In the genomic region with DNA sequence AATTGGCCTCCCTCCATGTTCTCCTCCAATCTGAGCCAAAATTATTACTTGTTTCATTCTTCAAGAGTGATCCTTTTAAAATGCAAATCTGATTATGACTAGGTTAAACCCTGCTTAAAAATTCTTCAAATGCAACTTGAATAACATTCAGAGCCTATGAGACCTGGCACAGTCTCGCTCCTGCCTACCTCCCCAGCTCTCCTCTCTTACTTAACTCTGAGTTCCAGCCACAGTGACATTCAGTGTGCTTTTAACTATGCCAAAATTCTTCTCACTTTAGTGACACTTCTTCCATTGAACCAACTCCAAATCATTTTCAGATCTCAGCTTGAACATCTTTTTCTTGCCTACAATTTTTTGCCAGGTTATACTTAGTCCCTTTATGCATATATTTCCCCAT, we compare ENCODE assay signal across 18 cellular contexts.
DNase-seq lines count a peak whose midpoint lies in the region; ATAC-seq and TF ChIP-seq lines count a peak whose summit lies in the region.
"Had no signal": no experiment of that assay in that cellular context is flagged by ENCODE, and none has a peak within 500 bp of the region (broad histone marks: within the 10 kb centered on the region; RNA-seq: fewer than 3 reads in every experiment).

No MANE protein-coding gene starts in this region.

- no peak overlapping the region for H4K8ac ChIP-seq in neuronal stem cell (ENCODE audit: low read depth, low read length)

- H4K91ac ChIP-seq in neuronal stem cell (ENCODE audit: low read depth, low read length, poor library complexity): no peak overlapping the region

- TF ChIP-seq POLR2A in breast epithelium (IDR thresholded peaks at IDR 0.05): no peak

- H3K4me1 ChIP-seq in left ventricle myocardium inferior (peaks cover 7% of the 10 kb centered on the region), adipocyte (ENCODE audit: control insufficient read depth, insufficient read depth, low read length) (no peaks in the 10 kb centered on the region), neuronal stem cell (ENCODE audit: control insufficient read depth in 2 of 2, insufficient read depth in 1 of 2, low read depth in 1 of 2, low read length in 2 of 2) (no peaks in the 10 kb centered on the region), breast epithelium (no peaks in the 10 kb centered on the region)
- H3K4me1 ChIP-seq: A549 had no signal

- H3K14ac ChIP-seq in neuronal stem cell (ENCODE audit: low read length): no peak overlapping the region

- H3K23ac ChIP-seq in neuronal stem cell (ENCODE audit: low read depth, low read length, poor library complexity): no peak overlapping the region

- ATAC-seq in Right ventricle myocardium inferior (peak; percentile 68), SK-N-SH treated with all-trans-retinoic acid at 6 μM for 48 hours (no peak)
- ATAC-seq: A549, HepG2 had no signal

- H3K4ac ChIP-seq in neuronal stem cell (ENCODE audit: low read length): no peak overlapping the region

- no peak overlapping the region for H2BK5ac ChIP-seq in neuronal stem cell (ENCODE audit: low read length)

- H3K79me1 ChIP-seq in neuronal stem cell (ENCODE audit: low read depth, low read length): no peaks in the 10 kb centered on the region

- H3K9ac ChIP-seq in adipocyte (ENCODE audit: low read length) (no peak overlapping the region), neuronal stem cell (ENCODE audit: low read depth, low read length, poor library complexity) (no peak overlapping the region)

- peaks cover 15% of the 10 kb centered on the region for H3K9me3 ChIP-seq in left ventricle myocardium inferior (replicated peaks)
- peaks cover 3% of the 10 kb centered on the region for H3K9me3 ChIP-seq in adipocyte (ENCODE audit: control insufficient read depth, low read length)
- H3K9me3 ChIP-seq in neuronal stem cell (replicated peaks in 1 of 2; ENCODE audit: control insufficient read depth in 2 of 2, insufficient read depth in 1 of 2, low read depth in 1 of 2, low read length in 2 of 2): no peaks in the 10 kb centered on the region
- peaks cover 0 to 4% of the 10 kb centered on the region in 2 donors for H3K9me3 ChIP-seq in breast epithelium
- H3K9me3 ChIP-seq: A549, Caco-2 had no signal

- intact Hi-C loops in Right ventricle myocardium inferior (cut with DNase I): no loop called here
- intact Hi-C loops in left ventricle myocardium inferior (cut with micrococcal nuclease): no loop called here
- intact Hi-C loops in breast epithelium (cut with DNase I; ENCODE audit: low total_unique reads): no loop called here

- H2BK120ac ChIP-seq in neuronal stem cell (ENCODE audit: low read depth, low read length): no peak overlapping the region

- H3K4me3 ChIP-seq in left ventricle myocardium inferior: no peak overlapping the region
- H3K4me3 ChIP-seq in adipocyte (ENCODE audit: low read length): no peak overlapping the region
- H3K4me3 ChIP-seq in neuronal stem cell (ENCODE audit: low read length in 2 of 2): no peak overlapping the region
- no peak overlapping the region for H3K4me3 ChIP-seq in breast epithelium
- H3K4me3 ChIP-seq: A549 had no signal

- H3K27me3 ChIP-seq in left ventricle myocardium inferior (ENCODE audit: low read depth): no peaks in the 10 kb centered on the region
- H3K27me3 ChIP-seq in adipocyte (replicated peaks; ENCODE audit: control insufficient read depth, insufficient read depth, low read length): no peaks in the 10 kb centered on the region
- no peaks in the 10 kb centered on the region for H3K27me3 ChIP-seq in neuronal stem cell (ENCODE audit: control insufficient read depth in 3 of 3, insufficient read depth in 3 of 3, low read depth in 1 of 3, low read length in 3 of 3)
- H3K27me3 ChIP-seq in breast epithelium: no peaks in the 10 kb centered on the region

- no peak overlapping the region for H2BK15ac ChIP-seq in neuronal stem cell (ENCODE audit: low read length)

- no peaks in the 10 kb centered on the region for H3K36me3 ChIP-seq in left ventricle myocardium inferior
- no peaks in the 10 kb centered on the region for H3K36me3 ChIP-seq in adipocyte (ENCODE audit: control insufficient read depth, insufficient read depth, low read length, severe bottlenecking)
- H3K36me3 ChIP-seq in neuronal stem cell (replicated peaks in 1 of 2; ENCODE audit: control insufficient read depth in 2 of 2, insufficient read depth in 2 of 2, low read length in 2 of 2): no peaks in the 10 kb centered on the region
- no peaks in the 10 kb centered on the region for H3K36me3 ChIP-seq in breast epithelium

- H3K4me2 ChIP-seq in neuronal stem cell (ENCODE audit: insufficient read depth, low read length, poor library complexity, severe bottlenecking): no peak overlapping the region
- H3K4me2 ChIP-seq: A549 had no signal

- no peak overlapping the region for H2AFZ ChIP-seq in neuronal stem cell (ENCODE audit: low read length)

- H2AK5ac ChIP-seq in neuronal stem cell (ENCODE audit: low read depth, low read length): no peak overlapping the region

- no CpG with 5 or more reads among the region's 1 CpG for WGBS in neuronal stem cell (ENCODE audit: extremely low coverage in 2 of 2, insufficient read length in 2 of 2, insufficient replicate concordance in 1 of 2), 2 donors

- no peak for DNase-seq in Right ventricle myocardium inferior (ENCODE audit: missing footprints)
- no peak for DNase-seq in left ventricle myocardium inferior
- DNase-seq in adipocyte (ENCODE audit: low read depth): peak; percentile 1
- peak; percentile 39 for DNase-seq in inferior parietal cortex (ENCODE audit: extremely low spot score)
- no peak for DNase-seq in neuronal stem cell (ENCODE audit: low spot score)
- no peak for DNase-seq in breast epithelium (ENCODE audit: low spot score in 2 of 2)
- DNase-seq: AML-193; Caco-2; CD4-positive, alpha-beta T cell; DMS153; DMS79; GDM1; H9 had no signal

- H2BK12ac ChIP-seq in neuronal stem cell (ENCODE audit: low read length): no peak overlapping the region

- H3K18ac ChIP-seq in neuronal stem cell (ENCODE audit: low read length): no peak overlapping the region

- H3K27ac ChIP-seq in left ventricle myocardium inferior (replicated peaks): no peak overlapping the region
- H3K27ac ChIP-seq in neuronal stem cell (replicated peaks; ENCODE audit: low read length): no peak overlapping the region
- H3K27ac ChIP-seq in breast epithelium: no peak overlapping the region
- H3K27ac ChIP-seq: 22Rv1, A549, C4-2B had no signal

- TF ChIP-seq CTCF in left ventricle myocardium inferior (IDR thresholded peaks at IDR 0.05; ENCODE audit: borderline replicate concordance) (no peak), breast epithelium (IDR thresholded peaks at IDR 0.05) (no peak)

TF ChIP-seq in SK-N-SH treated with all-trans-retinoic acid at 6 μM for 48 hours, 23 proteins besides CTCF, POLR2A, EP300 and RAD21:
- no peak for TF ChIP-seq RARB (CRISPR knock-in tag; IDR thresholded peaks at IDR 0.05)
- no peak for TF ChIP-seq GLIS3 (CRISPR knock-in tag; IDR thresholded peaks at IDR 0.05)
- no peak for TF ChIP-seq TCF4 (CRISPR knock-in tag; IDR thresholded peaks at IDR 0.05; ENCODE audit: borderline replicate concordance)
- TF ChIP-seq ZFP30 (CRISPR knock-in tag; IDR thresholded peaks at IDR 0.05): no peak
- TF ChIP-seq ZC3H10 (CRISPR knock-in tag; IDR thresholded peaks at IDR 0.05): no peak
- TF ChIP-seq CSDC2 (CRISPR knock-in tag; IDR thresholded peaks at IDR 0.05): no peak
TF ChIP-seq in SK-N-SH treated with all-trans-retinoic acid at 6 μM for 48 hours: peak in this region for 0.

Comparison
In these comparisons a context has a peak if more than half of its experiments do, and no peak if none do; other contexts are left out.
1. DNase-seq: peak in adipocyte (single experiment) and inferior parietal cortex (single experiment); none in Right ventricle myocardium inferior (single experiment), left ventricle myocardium inferior (single experiment), neuronal stem cell (single experiment) and breast epithelium (0 of 2).